Comparison of ENCODE assay signal across 17 cellular contexts in the genomic region with DNA sequence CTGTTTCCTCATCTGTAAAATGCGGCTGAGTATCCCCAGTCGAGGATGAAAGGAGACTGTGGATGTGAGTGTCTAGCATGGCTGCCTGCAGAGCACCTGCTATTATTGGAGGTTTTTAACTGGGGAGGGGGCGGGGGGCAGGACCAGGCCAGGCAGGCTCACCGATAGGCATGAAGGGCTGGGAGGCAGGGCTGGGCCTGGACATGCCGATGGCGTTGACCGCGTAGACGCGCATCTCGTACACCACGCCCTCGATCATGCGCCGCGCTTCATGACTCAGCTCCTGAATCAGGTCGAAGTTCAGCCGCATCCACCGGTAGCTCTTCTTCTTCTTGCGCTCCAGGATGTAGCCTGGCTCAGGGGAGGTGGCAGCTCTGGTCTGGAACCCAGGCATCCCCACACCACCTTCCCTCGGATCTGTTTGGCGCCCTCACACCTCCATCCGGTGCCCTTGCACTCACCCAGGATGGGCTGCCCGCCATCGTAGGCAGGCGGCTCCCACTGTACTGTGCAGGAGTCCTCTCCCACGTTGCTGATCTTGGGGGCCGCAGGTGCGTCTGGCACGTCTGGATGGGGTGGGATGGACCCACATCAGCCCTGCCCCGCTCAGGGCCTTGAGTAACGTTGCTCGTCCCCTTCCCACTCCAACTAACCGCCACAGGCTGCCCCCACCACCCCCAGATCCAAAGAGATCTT. TPM values are rescaled to one million over a fixed set of nuclear protein-coding genes. Genes with fewer than 3 reads are reported as not detected.
A peak's percentile ranks its signal among the peaks of the same experiment; 100 is the strongest.
DNase-seq lines count a peak whose midpoint lies in the region; ATAC-seq and TF ChIP-seq lines count a peak whose summit lies in the region.
"Had no signal": no experiment of that assay in that cellular context is flagged by ENCODE, and none has a peak within 500 bp of the region (broad histone marks: within the 10 kb centered on the region; RNA-seq: fewer than 3 reads in every experiment).

No MANE protein-coding gene starts in this region.

- no peak for TF ChIP-seq POLR2A in prostate gland (IDR thresholded peaks at IDR 0.05)

- H3K4ac ChIP-seq in neuronal stem cell (ENCODE audit: low read length), result no peak overlapping the region

- no peak overlapping the region for H3K9ac ChIP-seq in neuronal stem cell (ENCODE audit: low read depth, low read length, poor library complexity)
- H3K9ac ChIP-seq: SK-N-SH had no signal

- no peak for ATAC-seq in activated naive CD4-positive, alpha-beta T cell treated with anti-CD3 and anti-CD28 coated beads, Interleukin-2, amount 50 U/mL, for 72 hours
- ATAC-seq in left cardiac atrium, result peak in 1 of 2 donors; percentile 1

- peak overlapping the region; percentile 93 for H2AK5ac ChIP-seq in neuronal stem cell (ENCODE audit: low read depth, low read length)

- H3K27me3 ChIP-seq in neuronal stem cell (ENCODE audit: control insufficient read depth in 3 of 3, insufficient read depth in 3 of 3, low read depth in 1 of 3, low read length in 3 of 3) (no peaks in the 10 kb centered on the region), prostate gland (replicated peaks; ENCODE audit: insufficient read depth) (no peaks in the 10 kb centered on the region), ascending aorta (no peaks in the 10 kb centered on the region)

- H4K8ac ChIP-seq in neuronal stem cell (ENCODE audit: low read depth, low read length), result no peak overlapping the region

- H3K4me1 ChIP-seq in neuronal stem cell (ENCODE audit: control insufficient read depth in 2 of 2, insufficient read depth in 1 of 2, low read depth in 1 of 2, low read length in 2 of 2) (no peaks in the 10 kb centered on the region), prostate gland (replicated peaks) (no peaks in the 10 kb centered on the region), ascending aorta (no peaks in the 10 kb centered on the region)

- H3K27ac Mint-ChIP-seq in activated naive CD4-positive, alpha-beta T cell treated with anti-CD3 and anti-CD28 coated beads, Interleukin-2, amount 50 U/mL, for 72 hours, result peak overlapping the region; percentile 53 to 69

- no peak overlapping the region for H2AFZ ChIP-seq in neuronal stem cell (ENCODE audit: low read length)

- H2BK12ac ChIP-seq in neuronal stem cell (ENCODE audit: low read length), result peak overlapping the region; percentile 84

- H3K36me3 ChIP-seq in neuronal stem cell (replicated peaks in 1 of 2; ENCODE audit: control insufficient read depth in 2 of 2, insufficient read depth in 2 of 2, low read length in 2 of 2) (no peaks in the 10 kb centered on the region), prostate gland (no peaks in the 10 kb centered on the region), ascending aorta (no peaks in the 10 kb centered on the region)

- intact Hi-C loops in left cardiac atrium (cut with DNase I), result no loop called here
- intact Hi-C loops in prostate gland (cut with DNase I), result no loop called here
- intact Hi-C loops in ascending aorta (cut with DNase I), result no loop called here

- WGBS in neuronal stem cell (ENCODE audit: extremely low coverage in 2 of 2, insufficient read length in 2 of 2, insufficient replicate concordance in 1 of 2), 2 donors, result no CpG with 5 or more reads among the region's 34 CpGs
- WGBS in prostate gland, result 88% methylated on average over 32 of the region's 34 CpGs

- H3K14ac ChIP-seq in neuronal stem cell (ENCODE audit: low read length), result peak overlapping the region; percentile 94

- no peaks in the 10 kb centered on the region for H3K36me3 Mint-ChIP-seq in activated naive CD4-positive, alpha-beta T cell treated with anti-CD3 and anti-CD28 coated beads, Interleukin-2, amount 50 U/mL, for 72 hours

- H2BK5ac ChIP-seq in neuronal stem cell (ENCODE audit: low read length), result peak overlapping the region; percentile 13

- H3K9me3 ChIP-seq in neuronal stem cell (replicated peaks in 1 of 2; ENCODE audit: control insufficient read depth in 2 of 2, insufficient read depth in 1 of 2, low read depth in 1 of 2, low read length in 2 of 2) (peaks cover 0 to 2% of the 10 kb centered on the region in 2 donors), prostate gland (no peaks in the 10 kb centered on the region), ascending aorta (no peaks in the 10 kb centered on the region)
- H3K9me3 ChIP-seq: SK-N-SH had no signal

- peak overlapping the region; percentile 94 for H3K18ac ChIP-seq in neuronal stem cell (ENCODE audit: low read length)

- no peak overlapping the region for H4K91ac ChIP-seq in neuronal stem cell (ENCODE audit: low read depth, low read length, poor library complexity)

- peak overlapping the region; percentile 61 for H2BK120ac ChIP-seq in neuronal stem cell (ENCODE audit: low read depth, low read length)

- TF ChIP-seq CTCF in prostate gland (IDR thresholded peaks at IDR 0.05) (no peak), ascending aorta (IDR thresholded peaks at IDR 0.05) (no peak)

- H3K23ac ChIP-seq in neuronal stem cell (ENCODE audit: low read depth, low read length, poor library complexity), result peak overlapping the region; percentile 75

- no peak overlapping the region for H3K4me2 ChIP-seq in neuronal stem cell (ENCODE audit: insufficient read depth, low read length, poor library complexity, severe bottlenecking)
- H3K4me2 ChIP-seq: SK-N-SH had no signal

- H3K4me3 ChIP-seq in neuronal stem cell (ENCODE audit: low read length in 2 of 2), result no peak overlapping the region
- no peak overlapping the region for H3K4me3 ChIP-seq in prostate gland
- no peak overlapping the region for H3K4me3 ChIP-seq in ascending aorta

- no peak for DNase-seq in activated naive CD4-positive, alpha-beta T cell treated with anti-CD3 and anti-CD28 coated beads, Interleukin-2, amount 50 U/mL, for 72 hours (ENCODE audit: low spot score in 2 of 2)
- DNase-seq in activated naive CD4-positive, alpha-beta T cell (lab: John Stamatoyannopoulos, UW), result no peak
- peak; percentile 82 for DNase-seq in LoVo (ENCODE audit: low spot score)
- DNase-seq in left cardiac atrium, result peak; percentile 22
- DNase-seq in neuronal stem cell (ENCODE audit: low spot score), result no peak
- no peak for DNase-seq in prostate gland (ENCODE audit: low spot score)
- no peak for DNase-seq in ascending aorta (ENCODE audit: low spot score in 2 of 2)
- no peak for DNase-seq in AG08395 (ENCODE audit: low spot score)
- DNase-seq: AML-193, DND-41, IMR-90, MV-4-11, NCI-H1417 treated with DMSO at 0.1 percent for 48 hours, NCI-H2029, NCI-H774, SK-N-SH had no signal

- peak overlapping the region; percentile 74 for H2BK15ac ChIP-seq in neuronal stem cell (ENCODE audit: low read length)

- no peak overlapping the region for H3K27ac ChIP-seq in neuronal stem cell (replicated peaks; ENCODE audit: low read length)
- H3K27ac ChIP-seq in prostate gland, result no peak overlapping the region
- H3K27ac ChIP-seq in ascending aorta, result no peak overlapping the region

- no peaks in the 10 kb centered on the region for H3K9me3 Mint-ChIP-seq in activated naive CD4-positive, alpha-beta T cell treated with anti-CD3 and anti-CD28 coated beads, Interleukin-2, amount 50 U/mL, for 72 hours

- H3K79me1 ChIP-seq in neuronal stem cell (ENCODE audit: low read depth, low read length), result peaks cover 3% of the 10 kb centered on the region

RNA-seq across cellular contexts. Expression of gene MYBPC3, which starts 15.1 kb away (rescaled TPM):
- total RNA-seq in activated naive CD4-positive, alpha-beta T cell treated with anti-CD3 and anti-CD28 coated beads, Interleukin-2, amount 50 U/mL, for 72 hours, result not detected
- 1,000 to 10,000 TPM in 1 of 2 donors, 100 to 1,000 TPM in 1; 966 to 1,049 TPM for total RNA-seq in left cardiac atrium
- polyA plus RNA-seq in neuronal stem cell (2013, experiment 1 of 2), result not detected
- polyA plus RNA-seq in neuronal stem cell (2013, experiment 2 of 2), result 0.01 TPM
- total RNA-seq in prostate gland, result under 1 TPM in 1 of 2 donors, not detected in 1; 0.91 TPM
- total RNA-seq in ascending aorta, result not detected
- total RNA-seq: IMR-90, LHCN-M2 had no signal
- polyA plus RNA-seq: IMR-90, SK-N-SH had no signal

RNA-seq across cellular contexts. Expression of gene SPI1, which starts 41.0 kb away (rescaled TPM):
- under 1 TPM in 1 of 2 donors, not detected in 1; 0.20 TPM for total RNA-seq in activated naive CD4-positive, alpha-beta T cell treated with anti-CD3 and anti-CD28 coated beads, Interleukin-2, amount 50 U/mL, for 72 hours
- 10 to 100 TPM; 19.5 to 31.4 TPM for total RNA-seq in left cardiac atrium
- not detected for polyA plus RNA-seq in neuronal stem cell (2013, experiment 1 of 2)
- 0.03 TPM for polyA plus RNA-seq in neuronal stem cell (2013, experiment 2 of 2)
- total RNA-seq in prostate gland, result 10 to 100 TPM in 1 of 2 donors, 1 to 10 TPM in 1; 6.8 to 13.4 TPM
- total RNA-seq in ascending aorta, result 98.2 TPM
- total RNA-seq: IMR-90, LHCN-M2 had no signal
- polyA plus RNA-seq: IMR-90, SK-N-SH had no signal

Comparison
In these comparisons a context has a peak if more than half of its experiments do, and no peak if none do; other contexts are left out.
1. DNase-seq: peak in LoVo (single experiment) and left cardiac atrium (single experiment); none in activated naive CD4-positive, alpha-beta T cell treated with anti-CD3 and anti-CD28 coated beads, Interleukin-2, amount 50 U/mL, for 72 hours (0 of 2), activated naive CD4-positive, alpha-beta T cell (0 of 4), neuronal stem cell (single experiment), prostate gland (single experiment), ascending aorta (0 of 2) and AG08395 (single experiment).
2. RNA of gene MYBPC3, which starts 15.1 kb away (total RNA-seq): 966 to 1,049 TPM in left cardiac atrium; 0.91 TPM in prostate gland, not detected in activated naive CD4-positive, alpha-beta T cell treated with anti-CD3 and anti-CD28 coated beads, Interleukin-2, amount 50 U/mL, for 72 hours and not detected in ascending aorta (single experiment); every median in the first group is over 100 times any median in the second.
3. RNA of gene SPI1, which starts 41.0 kb away (total RNA-seq): 98.2 TPM in ascending aorta (single experiment), 19.5 to 31.4 TPM in left cardiac atrium and 6.8 to 13.4 TPM in prostate gland; 0.20 TPM in activated naive CD4-positive, alpha-beta T cell treated with anti-CD3 and anti-CD28 coated beads, Interleukin-2, amount 50 U/mL, for 72 hours; every median in the first group is over 4 times any median in the second.